ENCODE assay signal across 14 cellular contexts in the genomic region with DNA sequence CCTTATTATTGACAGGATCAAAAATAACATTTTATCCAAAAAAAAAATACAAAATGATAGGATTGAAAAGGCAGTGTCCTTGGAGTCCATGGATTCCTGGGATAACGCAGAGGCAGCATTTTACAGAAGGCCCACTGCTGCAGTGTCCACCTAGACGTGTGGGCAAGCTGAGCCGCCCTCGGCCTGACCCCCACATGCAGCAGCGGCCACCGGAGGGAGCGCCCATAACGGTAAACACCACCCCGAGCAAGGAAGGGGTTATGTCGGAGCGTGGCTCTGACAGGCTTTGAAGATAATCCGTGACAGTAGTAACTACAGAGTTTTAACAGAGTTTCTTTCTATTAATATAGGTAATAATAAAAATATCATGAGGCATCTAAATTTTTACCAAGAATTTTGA. TPM values are rescaled to one million over a fixed set of nuclear protein-coding genes. Genes with fewer than 3 reads are reported as not detected.
DNase-seq lines count a peak whose midpoint lies in the region; TF ChIP-seq lines count a peak whose summit lies in the region.
"Had no signal": no experiment of that assay in that cellular context is flagged by ENCODE, and none has a peak within 500 bp of the region (broad histone marks: within the 10 kb centered on the region; RNA-seq: fewer than 3 reads in every experiment).

No MANE protein-coding gene starts in this region.

- H3K27me3 ChIP-seq in H7 (ENCODE audit: control insufficient read depth, insufficient read depth, low read length): no peaks in the 10 kb centered on the region
- H3K27me3 ChIP-seq in SJSA1 (replicated peaks): no peaks in the 10 kb centered on the region
- H3K27me3 ChIP-seq in prostate gland (replicated peaks; ENCODE audit: insufficient read depth): no peaks in the 10 kb centered on the region
- H3K27me3 ChIP-seq: BE2C had no signal

- intact Hi-C loops in prostate gland (cut with DNase I): no loop called here
- intact Hi-C loops in cardiac septum (cut with DNase I): no loop called here

- 90% methylated on average over 12 of the region's 12 CpGs for WGBS in prostate gland

- TF ChIP-seq CTCF in prostate gland (IDR thresholded peaks at IDR 0.05): no peak

- H3K4me3 ChIP-seq in H7 (ENCODE audit: insufficient read depth, low read depth, low read length) (no peak overlapping the region), SJSA1 (no peak overlapping the region), prostate gland (no peak overlapping the region)
- H3K4me3 ChIP-seq: GM23248 had no signal

- H3K36me3 ChIP-seq in H7 (replicated peaks; ENCODE audit: control insufficient read depth, insufficient read depth, low read length) (no peaks in the 10 kb centered on the region), SJSA1 (no peaks in the 10 kb centered on the region), prostate gland (no peaks in the 10 kb centered on the region)
- H3K36me3 ChIP-seq: BE2C had no signal

- H3K4me1 ChIP-seq in SJSA1 (replicated peaks): peaks cover 36% of the 10 kb centered on the region
- no peaks in the 10 kb centered on the region for H3K4me1 ChIP-seq in prostate gland (replicated peaks)
- H3K4me1 ChIP-seq: BE2C had no signal

- H3K9me3 ChIP-seq in SJSA1 (replicated peaks) (no peaks in the 10 kb centered on the region), prostate gland (no peaks in the 10 kb centered on the region)
- H3K9me3 ChIP-seq: BE2C had no signal

- DNase-seq in H7 (peak; percentile 57), SJSA1 (ENCODE audit: low read depth in 1 of 2, low spot score in 2 of 2) (no peak), iPS-NIHi11 (ENCODE audit: low spot score) (peak; percentile 34), prostate gland (ENCODE audit: low spot score) (no peak), DMS153 (lab: John Stamatoyannopoulos, UW) (no peak), cardiac septum (ENCODE audit: low spot score) (no peak)
- DNase-seq: BE2C; C1 segment of cervical spinal cord; CD4-positive, CD25-positive, alpha-beta regulatory T cell; CD8-positive, alpha-beta memory T cell; COR-L47; DMS 273 treated with DMSO at 0.1 percent for 48 hours; GDM1 had no signal

- peak overlapping the region; percentile 80; the same call in 1 of the 2 replicates for H3K27ac ChIP-seq in SJSA1
- H3K27ac ChIP-seq in prostate gland: no peak overlapping the region

- no peak for TF ChIP-seq POLR2A in prostate gland (IDR thresholded peaks at IDR 0.05)

RNA-seq across cellular contexts. Expression of a gene that starts 45.3 kb away (rescaled TPM):
- total RNA-seq in H7 (2014; rRNA removed; shearing (Covaris generic)): 34.6 and 38.2 TPM in 2 replicates
- total RNA-seq in SJSA1 (2014; rRNA removed; shearing (Covaris generic)): 51.0 and 72.8 TPM in 2 replicates
- total RNA-seq in prostate gland: 100 to 1,000 TPM in 1 of 2 donors, 10 to 100 TPM in 1; 47.7 to 103 TPM
- 85.3 TPM for total RNA-seq in cardiac septum

Comparison
In these comparisons a context has a peak if more than half of its experiments do, and no peak if none do; other contexts are left out.
1. DNase-seq: peak in H7 (single experiment) and iPS-NIHi11 (single experiment); none in SJSA1 (0 of 2), prostate gland (single experiment), DMS153 (single experiment) and cardiac septum (single experiment).